Comparison of ENCODE assay signal across 18 cellular contexts in the genomic region with DNA sequence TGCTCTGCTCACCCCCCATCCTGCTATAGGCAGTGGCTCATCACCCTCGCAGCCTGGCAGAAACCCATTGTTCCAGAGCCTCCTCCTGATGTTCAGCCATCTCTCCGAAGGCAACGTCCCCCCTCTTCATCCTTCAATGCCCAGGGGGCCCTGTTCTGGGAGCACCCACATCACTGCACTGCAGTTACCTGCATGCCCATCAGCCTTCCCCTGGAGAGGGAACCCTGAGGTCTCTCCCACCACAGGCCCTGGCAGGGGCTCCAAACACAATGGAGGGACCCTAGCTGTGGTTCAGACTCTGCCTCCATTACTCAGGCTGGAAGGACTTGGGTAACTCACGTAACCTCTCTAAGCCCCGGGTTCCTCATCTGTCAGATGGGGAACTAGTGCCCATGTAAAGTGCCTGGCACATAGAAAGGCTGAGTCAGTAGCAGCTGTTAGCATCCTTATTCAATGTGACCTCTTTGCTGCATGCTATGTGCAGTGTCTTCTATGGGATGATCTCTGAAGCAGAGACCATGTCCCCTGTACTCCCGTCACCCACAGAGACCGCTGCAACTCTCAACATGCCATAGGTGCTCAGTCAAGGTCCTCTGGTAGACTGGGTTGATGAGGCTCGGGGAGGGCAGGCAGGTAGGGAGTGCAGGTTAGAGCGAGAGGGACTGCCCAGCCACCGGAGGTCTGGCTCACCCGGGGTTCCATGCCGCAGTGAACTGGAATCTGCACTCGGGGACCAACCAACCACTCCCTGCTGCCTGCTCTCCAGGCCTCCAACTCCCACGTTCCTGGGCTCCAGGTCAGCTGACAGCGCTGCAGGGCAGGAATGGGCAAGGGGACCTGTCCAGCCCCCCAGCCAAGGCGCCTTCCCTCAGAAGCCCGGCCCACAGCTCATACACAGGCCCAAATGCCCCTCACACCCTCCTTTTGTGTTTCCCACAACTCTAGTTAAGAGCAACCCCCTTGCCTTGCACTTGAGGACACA.
DNase-seq lines count a peak whose midpoint lies in the region; ATAC-seq and TF ChIP-seq lines count a peak whose summit lies in the region.
"Had no signal": no experiment of that assay in that cellular context is flagged by ENCODE, and none has a peak within 500 bp of the region (broad histone marks: within the 10 kb centered on the region; RNA-seq: fewer than 3 reads in every experiment).

No MANE protein-coding gene starts in this region.

- H3K9me3 ChIP-seq in right atrium auricular region (no peaks in the 10 kb centered on the region), heart right ventricle (no peaks in the 10 kb centered on the region), ovary (no peaks in the 10 kb centered on the region)
- H3K9me3 ChIP-seq: A549 had no signal

- H3K27ac ChIP-seq in right atrium auricular region, result no peak overlapping the region
- no peak overlapping the region for H3K27ac ChIP-seq in heart right ventricle
- H3K27ac ChIP-seq in ovary, result peak overlapping the region in 1 of 2 donors; percentile 6
- H3K27ac ChIP-seq: A549 had no signal

- H3K4me1 Mint-ChIP-seq in HFFc6 (ENCODE audit: low read depth), result no peaks in the 10 kb centered on the region

- H3K27me3 ChIP-seq in right atrium auricular region (no peaks in the 10 kb centered on the region), heart right ventricle (no peaks in the 10 kb centered on the region), ovary (no peaks in the 10 kb centered on the region)

- H3K36me3 Mint-ChIP-seq in HFFc6 (ENCODE audit: low read depth), result no peaks in the 10 kb centered on the region

- no peak for TF ChIP-seq EP300 in ovary (IDR thresholded peaks at IDR 0.05)

- TF ChIP-seq CTCF in right atrium auricular region (IDR thresholded peaks at IDR 0.05) (no peak), heart right ventricle (IDR thresholded peaks at IDR 0.05) (no peak), ovary (IDR thresholded peaks at IDR 0.05) (no peak), HFFc6 (IDR thresholded peaks at IDR 0.05) (no peak)

- no peaks in the 10 kb centered on the region; the same call in 1 of the 2 replicates for H3K9me3 Mint-ChIP-seq in HFFc6

- TF ChIP-seq POLR2A in ovary (IDR thresholded peaks at IDR 0.05), result no peak

- intact Hi-C loops in heart right ventricle (cut with DNase I) (no loop called here), ovary (cut with DNase I) (loop anchor here in 1 of 4 donors (5.0 kb wide), 1 partner anchor 235 kb away; the partner anchor contains the start of gene ZNF423)

- peaks cover 0 to 31% of the 10 kb centered on the region in 2 donors for H3K4me1 ChIP-seq in right atrium auricular region
- H3K4me1 ChIP-seq in heart right ventricle, result peaks cover 3 to 28% (median 21%) of the 10 kb centered on the region in 9 donors
- H3K4me1 ChIP-seq in ovary (ENCODE audit: insufficient read depth), result peaks cover 18% of the 10 kb centered on the region

- no peak overlapping the region for H3K27ac Mint-ChIP-seq in HFFc6

- DNase-seq in right atrium auricular region (ENCODE audit: low spot score) (peak; percentile 54), heart right ventricle (no peak), left lobe of liver (ENCODE audit: low spot score) (peak; percentile 10), ovary (peak in 3 of 5 donors; percentile 4 to 15 (median 8)), HFFc6 (no peak)
- DNase-seq: C1 segment of cervical spinal cord, DND-41, KBM-7, NCI-H1436, NCI-H2029, NCI-H2171 treated with DMSO at 0.1 percent for 48 hours, NCI-H446 treated with DMSO at 0.1 percent for 48 hours, OCI-M1 had no signal

- peaks cover 4% of the 10 kb centered on the region; the same call in 1 of the 2 replicates for H3K27me3 Mint-ChIP-seq in HFFc6 (ENCODE audit: insufficient read depth)

- no peak overlapping the region for H3K4me3 Mint-ChIP-seq in HFFc6

- H3K4me3 ChIP-seq in right atrium auricular region (no peak overlapping the region), heart right ventricle (no peak overlapping the region), ovary (no peak overlapping the region)
- H3K4me3 ChIP-seq: A549, GM12878 had no signal

- ATAC-seq in heart right ventricle, result no peak
- no peak for ATAC-seq in left lobe of liver
- no peak for ATAC-seq in HG03432 (IDR thresholded peaks at IDR 0.05; ENCODE audit: unreplicated experiment)
- ATAC-seq in GM21423 (IDR thresholded peaks at IDR 0.05; ENCODE audit: unreplicated experiment), result no peak
- ATAC-seq: GM12878, HCT116 had no signal

- H3K36me3 ChIP-seq in right atrium auricular region (no peaks in the 10 kb centered on the region), heart right ventricle (peaks cover 0 to 18% (median 0%) of the 10 kb centered on the region in 9 donors), ovary (no peaks in the 10 kb centered on the region)

- 94% methylated on average over 17 of the region's 17 CpGs for WGBS in heart right ventricle, 2 donors
- WGBS in ovary, 3 donors, result 89 to 94% (median 90%) methylated on average over 17 of the region's 17 CpGs

Comparison
In these comparisons a context has a peak if more than half of its experiments do, and no peak if none do; other contexts are left out.
1. DNase-seq: peak in right atrium auricular region (single experiment), left lobe of liver (single experiment) and ovary (3 of 5); none in heart right ventricle (0 of 2) and HFFc6 (single experiment).